Comparison of ENCODE assay signal across 11 cellular contexts in the genomic region with DNA sequence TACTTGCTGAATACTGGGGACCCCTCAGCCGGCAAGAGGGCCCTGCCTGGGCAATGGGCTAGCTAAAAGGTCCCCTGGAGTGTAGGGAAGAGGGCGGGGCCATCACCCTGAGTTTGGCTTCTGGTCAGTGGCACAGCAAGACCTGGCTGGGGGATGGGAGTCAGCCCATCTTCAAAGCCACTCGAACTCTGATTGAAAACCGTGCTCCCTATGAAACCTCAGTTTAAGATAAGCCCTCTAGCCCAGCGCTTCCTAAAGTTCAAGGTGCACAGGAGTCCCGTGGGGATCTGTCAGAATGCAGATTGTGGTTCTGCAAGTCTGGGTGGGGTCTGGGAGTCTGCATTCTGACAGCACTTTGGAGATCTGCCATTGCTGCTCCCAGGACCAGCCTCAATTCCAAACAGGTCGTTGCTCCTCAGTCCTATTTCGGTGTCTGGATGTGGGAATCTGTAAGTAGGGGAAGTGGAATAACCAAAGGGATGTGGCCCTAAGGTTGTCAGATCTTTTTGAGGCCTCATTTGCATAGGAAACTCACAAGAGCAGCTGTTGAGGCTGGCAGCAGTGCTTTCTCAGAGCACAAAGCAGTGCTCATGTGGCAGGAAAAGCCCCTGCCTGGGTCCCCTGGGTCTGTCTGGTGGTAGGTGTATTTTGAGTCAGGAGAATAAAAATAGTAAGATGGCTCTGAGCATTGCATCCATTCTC.
DNase-seq lines count a peak whose midpoint lies in the region; ATAC-seq and TF ChIP-seq lines count a peak whose summit lies in the region.
"Had no signal": no experiment of that assay in that cellular context is flagged by ENCODE, and none has a peak within 500 bp of the region (broad histone marks: within the 10 kb centered on the region; RNA-seq: fewer than 3 reads in every experiment).

No MANE protein-coding gene starts in this region.

- H3K4me3 Mint-ChIP-seq in IgD-negative memory B cell (peak overlapping the region in 3 of 4 donors; percentile 36 to 92 (median 86)), natural killer cell (no peak overlapping the region), progenitor cell of endocrine pancreas (ENCODE audit: low read depth) (no peak overlapping the region)
- H3K4me3 Mint-ChIP-seq: activated CD4-positive, alpha-beta memory T cell treated with anti-CD3 and anti-CD28 coated beads, Interleukin-2, amount 10 ng/mL, durations not matched to agents 7 days and 5 days had no signal

- H3K36me3 Mint-ChIP-seq in IgD-negative memory B cell (peaks cover 4% of the 10 kb centered on the region), natural killer cell (no peaks in the 10 kb centered on the region), progenitor cell of endocrine pancreas (ENCODE audit: insufficient read depth) (no peaks in the 10 kb centered on the region)

- ATAC-seq in GM19328 (IDR thresholded peaks at IDR 0.05; ENCODE audit: unreplicated experiment) (peak; percentile 84), HG02852 (IDR thresholded peaks at IDR 0.05; ENCODE audit: unreplicated experiment) (peak; percentile 93), natural killer cell (no peak)

- H3K4me3 ChIP-seq in GM06990 (replicated peaks; ENCODE audit: low read depth, low read length) (no peak overlapping the region), colonic mucosa (no peak overlapping the region)
- H3K4me3 ChIP-seq: left ventricle myocardium inferior had no signal

- H3K9ac ChIP-seq in colonic mucosa (ENCODE audit: low read depth in 2 of 2, low read length in 2 of 2): no peak overlapping the region

- DNase-seq in GM06990 (ENCODE audit: extremely low read depth, insufficient read length) (peak; percentile 57), natural killer cell (no peak), progenitor cell of endocrine pancreas (ENCODE audit: low spot score, unreplicated experiment) (no peak), NCI-H1417 treated with DMSO at 0.1 percent for 48 hours (lab: John Stamatoyannopoulos, UW) (no peak), colonic mucosa (no peak)
- DNase-seq: activated CD4-positive, alpha-beta memory T cell treated with anti-CD3 and anti-CD28 coated beads, Interleukin-2, amount 10 ng/mL, durations not matched to agents 7 days and 5 days; Kasumi-1; left ventricle myocardium inferior had no signal

- TF ChIP-seq CTCF in GM06990 (IDR thresholded peaks at IDR 0.05; ENCODE audit: insufficient read depth, low read length, poor library complexity, severe bottlenecking) (no peak), natural killer cell (IDR thresholded peaks at IDR 0.05) (no peak), progenitor cell of endocrine pancreas (IDR thresholded peaks at IDR 0.05; ENCODE audit: unreplicated experiment) (no peak), colonic mucosa (IDR thresholded peaks at IDR 0.05) (no peak)

- no peaks in the 10 kb centered on the region for H3K27me3 Mint-ChIP-seq in IgD-negative memory B cell
- no peaks in the 10 kb centered on the region for H3K27me3 Mint-ChIP-seq in natural killer cell (ENCODE audit: low read depth in 2 of 2)
- peaks cover 20% of the 10 kb centered on the region for H3K27me3 Mint-ChIP-seq in progenitor cell of endocrine pancreas
- H3K27me3 Mint-ChIP-seq: activated CD4-positive, alpha-beta memory T cell treated with anti-CD3 and anti-CD28 coated beads, Interleukin-2, amount 10 ng/mL, durations not matched to agents 7 days and 5 days had no signal

- H3K27me3 ChIP-seq in GM06990 (replicated peaks; ENCODE audit: control insufficient read depth, insufficient read depth, low read length): no peaks in the 10 kb centered on the region
- no peaks in the 10 kb centered on the region for H3K27me3 ChIP-seq in colonic mucosa

- intact Hi-C loops in natural killer cell (cut with micrococcal nuclease) (no loop called here), colonic mucosa (cut with DNase I) (no loop called here)

- peak overlapping the region; percentile 18 to 87 (median 23) for H3K27ac Mint-ChIP-seq in IgD-negative memory B cell
- no peak overlapping the region for H3K27ac Mint-ChIP-seq in natural killer cell
- no peak overlapping the region for H3K27ac Mint-ChIP-seq in progenitor cell of endocrine pancreas
- H3K27ac Mint-ChIP-seq: activated CD4-positive, alpha-beta memory T cell treated with anti-CD3 and anti-CD28 coated beads, Interleukin-2, amount 10 ng/mL, durations not matched to agents 7 days and 5 days had no signal

- H3K9me3 Mint-ChIP-seq in IgD-negative memory B cell: no peaks in the 10 kb centered on the region
- H3K9me3 Mint-ChIP-seq in natural killer cell: no peaks in the 10 kb centered on the region
- H3K9me3 Mint-ChIP-seq in progenitor cell of endocrine pancreas (ENCODE audit: low read depth): no peaks in the 10 kb centered on the region
- H3K9me3 Mint-ChIP-seq: activated CD4-positive, alpha-beta memory T cell treated with anti-CD3 and anti-CD28 coated beads, Interleukin-2, amount 10 ng/mL, durations not matched to agents 7 days and 5 days had no signal

- H3K9me3 ChIP-seq in colonic mucosa: no peaks in the 10 kb centered on the region
- H3K9me3 ChIP-seq: left ventricle myocardium inferior had no signal

- H3K36me3 ChIP-seq in GM06990 (ENCODE audit: control insufficient read depth, insufficient read depth, low read length): no peaks in the 10 kb centered on the region
- no peaks in the 10 kb centered on the region for H3K36me3 ChIP-seq in colonic mucosa
- H3K36me3 ChIP-seq: left ventricle myocardium inferior had no signal

- no peak overlapping the region for H3K27ac ChIP-seq in colonic mucosa
- H3K27ac ChIP-seq: left ventricle myocardium inferior had no signal

- H3K4me1 Mint-ChIP-seq in IgD-negative memory B cell (peaks cover 26 to 37% (median 35%) of the 10 kb centered on the region in 3 donors), natural killer cell (peaks cover 32 to 42% of the 10 kb centered on the region in 2 donors), progenitor cell of endocrine pancreas (ENCODE audit: low read depth) (peaks cover 27% of the 10 kb centered on the region)

- H3K4me1 ChIP-seq in colonic mucosa: no peaks in the 10 kb centered on the region

Comparison
In these comparisons a context has a peak if more than half of its experiments do, and no peak if none do; other contexts are left out.
1. ATAC-seq: peak in GM19328 (single experiment) and HG02852 (single experiment); none in natural killer cell (0 of 3).
2. H3K27ac Mint-ChIP-seq: peak in IgD-negative memory B cell (3 of 3); none in natural killer cell (0 of 2) and progenitor cell of endocrine pancreas (single experiment).
3. H3K4me3 Mint-ChIP-seq: peak in IgD-negative memory B cell (3 of 4); none in natural killer cell (single experiment) and progenitor cell of endocrine pancreas (single experiment).